ENCODE assay signal across 19 cellular contexts in genomic region chr2:23772684-23773083, GRCh38.
"Had no signal": no experiment of that assay in that cellular context is flagged by ENCODE, and none has a peak within 500 bp of the region (broad histone marks: within the 10 kb centered on the region; RNA-seq: fewer than 3 reads in every experiment).

No MANE protein-coding gene starts in this region.

- H3K27me3 Mint-ChIP-seq: activated naive CD4-positive, alpha-beta T cell treated with anti-CD3 and anti-CD28 coated beads, Interleukin-2, amount 50 U/mL, for 24 hours; activated T-cell treated with anti-CD3 and anti-CD28 coated beads, Interleukin-2, amount 50 U/mL, for 24 hours; stimulated activated naive B cell treated with anti-CD40 and anti-IgM and Interleukin-4, amounts not matched to agents 10 μg/mL and 1 μg/mL and 100 μg/mL, for 72 hours had no signal

- H3K4me1 Mint-ChIP-seq: activated naive CD4-positive, alpha-beta T cell treated with anti-CD3 and anti-CD28 coated beads, Interleukin-2, amount 50 U/mL, for 24 hours had no signal

- H3K9me3 ChIP-seq: body of pancreas, gastroesophageal sphincter, sigmoid colon, transverse colon had no signal

- H3K4me3 Mint-ChIP-seq: activated naive CD4-positive, alpha-beta T cell treated with anti-CD3 and anti-CD28 coated beads, Interleukin-2, amount 50 U/mL, for 24 hours; activated T-cell treated with anti-CD3 and anti-CD28 coated beads, Interleukin-2, amount 50 U/mL, for 24 hours; stimulated activated naive B cell treated with anti-CD40 and anti-IgM and Interleukin-4, amounts not matched to agents 10 μg/mL and 1 μg/mL and 100 μg/mL, for 72 hours had no signal

- H3K4me3 ChIP-seq: body of pancreas, gastroesophageal sphincter, hepatocyte, sigmoid colon, transverse colon had no signal

- ATAC-seq: body of pancreas, gastroesophageal sphincter, left ventricle myocardium superior had no signal

- H3K79me2 ChIP-seq: hepatocyte had no signal

- H3K27me3 ChIP-seq: body of pancreas, gastroesophageal sphincter, hepatocyte, sigmoid colon, transverse colon had no signal

- DNase-seq: activated CD4-positive, alpha-beta T cell treated with anti-CD3 and anti-CD28 coated beads, Interleukin-2, amount 50 U/mL, for 4 hours; activated CD4-positive, CD25-positive, alpha-beta regulatory T cell treated with anti-CD3 and anti-CD28 coated beads, Interleukin-2, amount 50 U/mL, for 72 hours; activated effector memory CD4-positive, alpha-beta T cell treated with Interleukin-2 at 50 U/mL for 16 hours; activated T-cell treated with anti-CD3 and anti-CD28 coated beads, Interleukin-2, amount 50 U/mL, for 24 hours; body of pancreas; central memory CD4-positive, alpha-beta T cell; cortex of kidney; effector memory CD4-positive, alpha-beta T cell; kidney; left ventricle myocardium superior; mesendoderm; sigmoid colon; stimulated activated CD4-positive, alpha-beta T cell treated with anti-CD3 and anti-CD28 coated beads, Interleukin-2, amount 100 ng/mL, for 24 hours; stimulated activated naive B cell treated with anti-CD40 and anti-IgM and Interleukin-4, amounts not matched to agents 10 μg/mL and 1 μg/mL and 100 μg/mL, for 72 hours; transverse colon had no signal

- H3K4me2 ChIP-seq: hepatocyte had no signal

- H3K9me3 Mint-ChIP-seq: activated T-cell treated with anti-CD3 and anti-CD28 coated beads, Interleukin-2, amount 50 U/mL, for 24 hours had no signal

- H3K27ac Mint-ChIP-seq: activated naive CD4-positive, alpha-beta T cell treated with anti-CD3 and anti-CD28 coated beads, Interleukin-2, amount 50 U/mL, for 24 hours; activated T-cell treated with anti-CD3 and anti-CD28 coated beads, Interleukin-2, amount 50 U/mL, for 24 hours; stimulated activated naive B cell treated with anti-CD40 and anti-IgM and Interleukin-4, amounts not matched to agents 10 μg/mL and 1 μg/mL and 100 μg/mL, for 72 hours had no signal

- H3K27ac ChIP-seq: body of pancreas, epithelial cell of prostate, gastroesophageal sphincter, hepatocyte, sigmoid colon, transverse colon had no signal

- H3K4me1 ChIP-seq: body of pancreas, gastroesophageal sphincter, sigmoid colon, transverse colon had no signal

- H2AFZ ChIP-seq: hepatocyte had no signal
